1 cellular context compared by ENCODE assay signal in genomic region chr14:73491256-73491976, GRCh38.
TF ChIP-seq lines count a peak whose summit lies in the region.

No MANE protein-coding gene starts in this region.

TF ChIP-seq in endothelial cell of umbilical vein, 7 proteins besides CTCF, POLR2A, EP300 and RAD21 (continued from another document):
- no peak for TF ChIP-seq MAX (IDR thresholded peaks at IDR 0.05; ENCODE audit: insufficient read depth, insufficient read length)
- TF ChIP-seq FOS (IDR thresholded peaks at IDR 0.05; ENCODE audit: borderline replicate concordance, insufficient read depth, low read length), result no peak
- TF ChIP-seq GATA2 (IDR thresholded peaks at IDR 0.05; ENCODE audit: insufficient read depth, insufficient read length, low read depth, low read length), result no peak
- no peak for TF ChIP-seq MYC (IDR thresholded peaks at IDR 0.05; ENCODE audit: low read depth, low read length)
- no peak for TF ChIP-seq JUN (IDR thresholded peaks at IDR 0.05; ENCODE audit: borderline replicate concordance, insufficient read depth, insufficient read length, low read depth)
